14 cellular contexts compared by ENCODE assay signal in genomic region chr14:57559561-57559960, GRCh38.
"Had no signal": no experiment of that assay in that cellular context is flagged by ENCODE, and none has a peak within 500 bp of the region (broad histone marks: within the 10 kb centered on the region; RNA-seq: fewer than 3 reads in every experiment).

No MANE protein-coding gene starts in this region.

- H3K4me3 Mint-ChIP-seq: activated CD4-positive, alpha-beta memory T cell treated with anti-CD3 and anti-CD28 coated beads for 36 hours; naive thymus-derived CD4-positive, alpha-beta T cell; stimulated activated naive CD8-positive, alpha-beta T cell treated with anti-CD3 and anti-CD28 coated beads, Interleukin-15, Interleukin-2, amounts not matched to agents 100 ng/mL and 50 ng/mL, for 24 hours had no signal

- H3K36me3 Mint-ChIP-seq: activated CD4-positive, alpha-beta memory T cell treated with anti-CD3 and anti-CD28 coated beads for 36 hours had no signal

- H3K9me3 Mint-ChIP-seq: stimulated activated naive CD8-positive, alpha-beta T cell treated with anti-CD3 and anti-CD28 coated beads, Interleukin-15, Interleukin-2, amounts not matched to agents 100 ng/mL and 50 ng/mL, for 24 hours had no signal

- DNase-seq: activated CD4-positive, alpha-beta memory T cell treated with anti-CD3 and anti-CD28 coated beads for 36 hours; activated CD4-positive, alpha-beta T cell treated with anti-CD3 and anti-CD28 coated beads for 1 hour; activated gamma-delta T cell treated with Interleukin-2 at 50 U/mL for 16 hours; activated T-cell treated with anti-CD3 and anti-CD28 coated beads, Interleukin-2, amount 50 U/mL, for 48 hours; aorta; effector CD8-positive, alpha-beta T cell; hypothalamus; left cardiac atrium; naive thymus-derived CD4-positive, alpha-beta T cell; stimulated activated CD4-positive, alpha-beta T cell treated with anti-CD3 and anti-CD28 coated beads, Interleukin-4, amount 100 ng/mL, for 1 hour; stimulated activated CD8-positive, alpha-beta memory T cell treated with anti-CD3 and anti-CD28 coated beads, Interleukin-4, amount 100 ng/mL, for 48 hours; T-helper 9 cell had no signal

- H3K27me3 Mint-ChIP-seq: activated CD4-positive, alpha-beta memory T cell treated with anti-CD3 and anti-CD28 coated beads for 36 hours; stimulated activated naive CD8-positive, alpha-beta T cell treated with anti-CD3 and anti-CD28 coated beads, Interleukin-15, Interleukin-2, amounts not matched to agents 100 ng/mL and 50 ng/mL, for 24 hours had no signal

- H3K4me3 ChIP-seq: lung had no signal

- H3K27ac Mint-ChIP-seq: activated CD4-positive, alpha-beta memory T cell treated with anti-CD3 and anti-CD28 coated beads for 36 hours; naive thymus-derived CD4-positive, alpha-beta T cell; stimulated activated naive CD8-positive, alpha-beta T cell treated with anti-CD3 and anti-CD28 coated beads, Interleukin-15, Interleukin-2, amounts not matched to agents 100 ng/mL and 50 ng/mL, for 24 hours had no signal

- ATAC-seq: left cardiac atrium; naive thymus-derived CD4-positive, alpha-beta T cell had no signal
